In the genomic region with DNA sequence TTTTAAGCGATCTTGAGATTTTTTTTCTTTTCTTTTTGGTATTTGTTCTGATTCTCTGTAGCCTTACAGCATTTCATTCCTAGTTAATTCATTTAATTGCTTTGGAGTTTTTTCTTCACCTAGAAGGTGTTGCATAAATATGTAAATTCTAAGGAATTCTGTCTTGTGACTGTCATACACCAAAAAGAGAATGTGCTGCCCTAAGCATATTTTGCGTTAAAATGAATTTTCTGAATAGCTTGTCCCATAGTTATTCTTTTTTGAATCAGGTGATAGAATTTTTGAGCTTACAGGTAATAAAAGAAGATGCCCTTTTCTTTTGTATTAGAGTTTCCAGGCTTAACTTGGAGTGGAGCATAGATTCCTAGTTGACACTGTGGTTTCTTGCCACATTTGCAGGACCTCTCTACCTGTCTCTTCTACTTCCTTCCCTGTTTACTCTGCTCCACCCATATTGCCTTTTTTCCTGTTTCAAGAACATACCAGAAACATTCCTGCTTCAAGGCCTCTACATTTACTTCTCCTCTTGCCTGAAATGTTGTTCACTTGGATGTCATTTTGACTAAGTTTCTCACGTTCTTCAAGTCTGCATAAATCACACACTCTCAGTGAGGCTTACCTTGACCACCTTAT, we compare ENCODE assay signal across 23 cellular contexts.
"Had no signal": no experiment of that assay in that cellular context is flagged by ENCODE, and none has a peak within 500 bp of the region (broad histone marks: within the 10 kb centered on the region; RNA-seq: fewer than 3 reads in every experiment).

No MANE protein-coding gene starts in this region.

- ATAC-seq: activated CD4-positive, CD25-positive, alpha-beta regulatory T cell treated with anti-CD3 and anti-CD28 coated beads, Interleukin-2, amount 50 U/mL, for 24 hours; activated CD8-positive, alpha-beta T cell treated with anti-CD3 and anti-CD28 coated beads, Interleukin-2, amount 10 ng/mL, durations not matched to agents 7 days and 5 days; esophagus mucosa; gastroesophageal sphincter; heart right ventricle; stimulated activated naive CD8-positive, alpha-beta T cell treated with anti-CD3 and anti-CD28 coated beads, Interleukin-15, Interleukin-2, amounts not matched to agents 100 U/mL and 50 U/mL, for 24 hours had no signal

- H3K27me3 ChIP-seq: gastroesophageal sphincter, heart right ventricle, right atrium auricular region, tibial nerve had no signal

- H3K4me3 ChIP-seq: gastroesophageal sphincter, heart right ventricle, prostate gland, right atrium auricular region, tibial nerve had no signal

- H3K36me3 ChIP-seq: prostate gland had no signal

- FAIRE-seq: endometrium had no signal

- H3K9me3 Mint-ChIP-seq: activated CD4-positive, alpha-beta T cell treated with anti-CD3 and anti-CD28 coated beads, Interleukin-2, amount 10 ng/mL, durations not matched to agents 7 days and 5 days; activated naive CD8-positive, alpha-beta T cell treated with anti-CD3 and anti-CD28 coated beads, Interleukin-2, amount 10 ng/mL, durations not matched to agents 7 days and 5 days; activated T-cell treated with anti-CD3 and anti-CD28 coated beads, Interleukin-2, amount 50 U/mL, for 24 hours; activated T-helper 2 cell treated with anti-CD3 and anti-CD28 coated beads, Interferon-gamma antibody, Interleukin-2, Interleukin-4, amounts not matched to agents 10 μg/mL and 5 μg/mL and 100 μg/mL, durations not matched to agents 14 hours and 24 hours and 36 hours; immature natural killer cell had no signal

- H3K9me3 ChIP-seq: gastroesophageal sphincter, heart right ventricle, prostate gland, right atrium auricular region, tibial nerve had no signal

- H3K4me3 Mint-ChIP-seq: activated CD4-positive, alpha-beta T cell treated with anti-CD3 and anti-CD28 coated beads, Interleukin-2, amount 10 ng/mL, durations not matched to agents 7 days and 5 days; activated CD8-positive, alpha-beta T cell treated with anti-CD3 and anti-CD28 coated beads, Interleukin-2, amount 10 ng/mL, durations not matched to agents 7 days and 5 days; activated naive CD8-positive, alpha-beta T cell treated with anti-CD3 and anti-CD28 coated beads, Interleukin-2, amount 10 ng/mL, durations not matched to agents 7 days and 5 days; activated T-cell treated with anti-CD3 and anti-CD28 coated beads, Interleukin-2, amount 50 U/mL, for 24 hours; immature natural killer cell had no signal

- H3K4me1 Mint-ChIP-seq: immature natural killer cell had no signal

- DNase-seq: activated CD4-positive, alpha-beta T cell treated with anti-CD3 and anti-CD28 coated beads, Interleukin-2, amount 10 ng/mL, durations not matched to agents 7 days and 5 days; activated CD8-positive, alpha-beta T cell treated with anti-CD3 and anti-CD28 coated beads, Interleukin-2, amount 10 ng/mL, durations not matched to agents 7 days and 5 days; activated naive CD4-positive, alpha-beta T cell treated with Interleukin-2 at 50 U/mL for 16 hours; activated naive CD8-positive, alpha-beta T cell treated with anti-CD3 and anti-CD28 coated beads, Interleukin-2, amount 10 ng/mL, durations not matched to agents 7 days and 5 days; activated T-cell treated with anti-CD3 and anti-CD28 coated beads, Interleukin-2, amount 50 U/mL, for 24 hours; amygdala; caudate nucleus; heart right ventricle; immature natural killer cell; midbrain; stimulated activated CD4-positive, alpha-beta T cell treated with anti-CD3 and anti-CD28 coated beads, Interleukin-2, amount 100 ng/mL, for 24 hours; stimulated activated naive CD8-positive, alpha-beta T cell treated with anti-CD3 and anti-CD28 coated beads, Interleukin-15, Interleukin-2, amounts not matched to agents 100 U/mL and 50 U/mL, for 24 hours; substantia nigra; T-helper 1 cell; T1000 had no signal

- H3K4me1 ChIP-seq: prostate gland, right atrium auricular region had no signal

- H3K27ac Mint-ChIP-seq: activated CD4-positive, alpha-beta T cell treated with anti-CD3 and anti-CD28 coated beads, Interleukin-2, amount 10 ng/mL, durations not matched to agents 7 days and 5 days; activated CD8-positive, alpha-beta T cell treated with anti-CD3 and anti-CD28 coated beads, Interleukin-2, amount 10 ng/mL, durations not matched to agents 7 days and 5 days; activated naive CD8-positive, alpha-beta T cell treated with anti-CD3 and anti-CD28 coated beads, Interleukin-2, amount 10 ng/mL, durations not matched to agents 7 days and 5 days had no signal

- H3K27ac ChIP-seq: gastroesophageal sphincter, heart right ventricle, prostate gland, right atrium auricular region, tibial nerve had no signal

- H3K27me3 Mint-ChIP-seq: activated CD4-positive, alpha-beta T cell treated with anti-CD3 and anti-CD28 coated beads, Interleukin-2, amount 10 ng/mL, durations not matched to agents 7 days and 5 days; activated naive CD8-positive, alpha-beta T cell treated with anti-CD3 and anti-CD28 coated beads, Interleukin-2, amount 10 ng/mL, durations not matched to agents 7 days and 5 days; activated T-cell treated with anti-CD3 and anti-CD28 coated beads, Interleukin-2, amount 50 U/mL, for 24 hours had no signal
